Comparison of ENCODE assay signal across 1 cellular context in genomic region chr16:48361012-48361411, GRCh38.
TF ChIP-seq lines count a peak whose summit lies in the region.

No MANE protein-coding gene starts in this region.

TF ChIP-seq in HEK293, 187 proteins besides CTCF, POLR2A, EP300 and RAD21 (continued from another document):
- TF ChIP-seq HIC1 (tag by site-specific recombination; IDR thresholded peaks at IDR 0.05) = no peak
